In genomic region chr1:207346562-207346912, GRCh38 we compare ENCODE assay signal across 20 cellular contexts. TPM values are rescaled to one million over a fixed set of nuclear protein-coding genes. Genes with fewer than 3 reads are reported as not detected.
DNase-seq lines count a peak whose midpoint lies in the region; ATAC-seq, FAIRE-seq and TF ChIP-seq lines count a peak whose summit lies in the region.
"Had no signal": no experiment of that assay in that cellular context is flagged by ENCODE, and none has a peak within 500 bp of the region (broad histone marks: within the 10 kb centered on the region; RNA-seq: fewer than 3 reads in every experiment).

No MANE protein-coding gene starts in this region.

- peaks cover 25% of the 10 kb centered on the region for H3K9me3 Mint-ChIP-seq in activated CD4-positive, alpha-beta T cell treated with anti-CD3 and anti-CD28 coated beads, Interleukin-2, amount 10 ng/mL, durations not matched to agents 24 days and 14 days
- H3K9me3 Mint-ChIP-seq in stimulated activated naive CD8-positive, alpha-beta T cell treated with anti-CD3 and anti-CD28 coated beads, Interleukin-15, amount 100 ng/mL, for 72 hours, result peaks cover 29 to 36% of the 10 kb centered on the region in 2 donors

- H3K4ac ChIP-seq in H1 (replicated peaks; ENCODE audit: insufficient read length, low read depth, low read length) (no peak overlapping the region), mesendoderm (ENCODE audit: low read depth, low read length) (no peak overlapping the region)

- H3K36me3 ChIP-seq in H1 (ENCODE audit: control insufficient read depth in 2 of 4, insufficient read depth in 4 of 4, low read length in 3 of 4) (peaks cover 0 to 18% (median 2%) of the 10 kb centered on the region in 4 experiments; a peak in 5 of 8 replicates), mesendoderm (ENCODE audit: control insufficient read depth, insufficient read depth, low read length) (no peaks in the 10 kb centered on the region), BE2C (no peaks in the 10 kb centered on the region)
- H3K36me3 ChIP-seq: brain microvascular endothelial cell had no signal

- no peak overlapping the region for H3K9ac ChIP-seq in H1 (replicated peaks in 1 of 4; ENCODE audit: extremely low read depth in 1 of 4, low read depth in 3 of 4, low read length in 3 of 4)
- no peak overlapping the region for H3K9ac ChIP-seq in mesendoderm (ENCODE audit: low read length)

- no peak overlapping the region for H2BK120ac ChIP-seq in H1 (replicated peaks; ENCODE audit: low read depth, low read length)
- no peak overlapping the region for H2BK120ac ChIP-seq in mesendoderm (ENCODE audit: low read depth, low read length)

- H4K8ac ChIP-seq in H1 (ENCODE audit: extremely low read depth, insufficient read depth, low read length), result no peak overlapping the region
- H4K8ac ChIP-seq in mesendoderm (ENCODE audit: low read depth, low read length), result no peak overlapping the region

- no peak overlapping the region for H4K91ac ChIP-seq in H1 (replicated peaks; ENCODE audit: insufficient read length, low read length)

- peaks cover 0 to 3% of the 10 kb centered on the region in 2 experiments; a peak in 2 of 4 replicates for H3K79me2 ChIP-seq in H1 (ENCODE audit: control insufficient read depth in 1 of 2, insufficient read depth in 2 of 2, low read length in 2 of 2)
- no peaks in the 10 kb centered on the region for H3K79me2 ChIP-seq in mesendoderm (ENCODE audit: control insufficient read depth, insufficient read depth, low read length)

- TF ChIP-seq CTCF in H1 (IDR thresholded peaks at IDR 0.05; ENCODE audit: control extremely low read depth in 1 of 3, insufficient read depth in 1 of 3, low read depth in 1 of 3, low read length in 3 of 3) (no peak), BE2C (IDR thresholded peaks at IDR 0.05; ENCODE audit: low read depth, low read length) (no peak)

- H2AFZ ChIP-seq in H1 (ENCODE audit: low read length), result no peak overlapping the region

- H2BK12ac ChIP-seq in H1 (ENCODE audit: low read depth, low read length), result no peak overlapping the region

- POLR2A ChIA-PET in H1 (lab: Charles Lee; ENCODE audit: partially characterized antibody), result no interaction called here

- WGBS in H1 (ENCODE audit: extremely low coverage in 1 of 2, insufficient coverage in 1 of 2, insufficient read length in 1 of 2, insufficient replicate concordance in 2 of 2, low coverage in 1 of 2, low lambda C conversion rate in 2 of 2, missing lambda C conversion rate in 1 of 2), 2 experiments, result 92% methylated on average over 3 of the region's 3 CpGs; no CpG with 5 or more reads in 1 of the 2 experiments
- WGBS in mesendoderm (ENCODE audit: extremely low coverage, insufficient coverage, low lambda C conversion rate), result no CpG with 5 or more reads among the region's 3 CpGs

- H3K4me3 Mint-ChIP-seq in activated CD4-positive, alpha-beta T cell treated with anti-CD3 and anti-CD28 coated beads, Interleukin-2, amount 10 ng/mL, durations not matched to agents 24 days and 14 days, result no peak overlapping the region
- no peak overlapping the region for H3K4me3 Mint-ChIP-seq in stimulated activated naive CD8-positive, alpha-beta T cell treated with anti-CD3 and anti-CD28 coated beads, Interleukin-15, amount 100 ng/mL, for 72 hours
- H3K4me3 Mint-ChIP-seq: activated B cell treated with CpG ODN at 0.5 μM for 24 hours had no signal

- peak; percentile 46 for ATAC-seq in stimulated activated naive CD8-positive, alpha-beta T cell treated with anti-CD3 and anti-CD28 coated beads, Interleukin-15, amount 100 ng/mL, for 72 hours
- no peak for ATAC-seq in HG03280 (IDR thresholded peaks at IDR 0.05; ENCODE audit: unreplicated experiment)

- TF ChIP-seq RAD21 in H1 (IDR thresholded peaks at IDR 0.05 in 1 of 2, conservative IDR thresholded peaks at IDR 0.05 in 1 of 2; ENCODE audit: low read depth in 2 of 2, low read length in 2 of 2), result no peak

- H3K56ac ChIP-seq in H1 (replicated peaks; ENCODE audit: insufficient read length, low read depth, low read length) (no peak overlapping the region), mesendoderm (ENCODE audit: low read length) (no peak overlapping the region)

- H3K27me3 ChIP-seq in H1 (replicated peaks in 1 of 4; ENCODE audit: control insufficient read depth in 3 of 4, extremely low read depth in 1 of 4, insufficient read depth in 3 of 4, low read length in 3 of 4) (no peaks in the 10 kb centered on the region), mesendoderm (ENCODE audit: insufficient read depth, low read length, poor library complexity) (no peaks in the 10 kb centered on the region), BE2C (no peaks in the 10 kb centered on the region)
- H3K27me3 ChIP-seq: brain microvascular endothelial cell, dorsolateral prefrontal cortex had no signal

- peak overlapping the region; percentile 9 for H3K27ac Mint-ChIP-seq in activated CD4-positive, alpha-beta T cell treated with anti-CD3 and anti-CD28 coated beads, Interleukin-2, amount 10 ng/mL, durations not matched to agents 24 days and 14 days
- peak overlapping the region in 1 of 2 donors; percentile 43 for H3K27ac Mint-ChIP-seq in stimulated activated naive CD8-positive, alpha-beta T cell treated with anti-CD3 and anti-CD28 coated beads, Interleukin-15, amount 100 ng/mL, for 72 hours
- H3K27ac Mint-ChIP-seq: activated B cell treated with CpG ODN at 0.5 μM for 24 hours had no signal

- H3K36me3 Mint-ChIP-seq in activated CD4-positive, alpha-beta T cell treated with anti-CD3 and anti-CD28 coated beads, Interleukin-2, amount 10 ng/mL, durations not matched to agents 24 days and 14 days (ENCODE audit: low read depth), result peaks cover 92% of the 10 kb centered on the region

- no peaks in the 10 kb centered on the region for H3K23me2 ChIP-seq in H1 (ENCODE audit: low read depth, low read length)

- intact Hi-C loops in activated CD4-positive, alpha-beta T cell treated with anti-CD3 and anti-CD28 coated beads, Interleukin-2, amount 10 ng/mL, durations not matched to agents 24 days and 14 days (cut with micrococcal nuclease), result no loop called here

- no peak overlapping the region for H3K14ac ChIP-seq in H1 (ENCODE audit: insufficient read length)

- no peak for FAIRE-seq in H1 (lab: Jason Lieb, UNC)
- FAIRE-seq: A204.1, GM12891, kidney had no signal

- H2BK15ac ChIP-seq in H1 (ENCODE audit: low read length) (no peak overlapping the region), mesendoderm (replicated peaks; ENCODE audit: low read depth) (no peak overlapping the region)

- H3K9me3 ChIP-seq in H1 (ENCODE audit: insufficient read depth in 2 of 2, low read depth in 1 of 2, low read length in 1 of 2) (no peaks in the 10 kb centered on the region), BE2C (no peaks in the 10 kb centered on the region)

- H2BK20ac ChIP-seq in H1 (ENCODE audit: low read length), result no peak overlapping the region

- no peak for DNase-seq in activated CD4-positive, alpha-beta T cell treated with anti-CD3 and anti-CD28 coated beads, Interleukin-2, amount 10 ng/mL, durations not matched to agents 24 days and 14 days
- no peak for DNase-seq in activated CD4-positive, alpha-beta T cell treated with anti-CD3 and anti-CD28 coated beads for 1 hour
- DNase-seq in H1 (ENCODE audit: low read depth in 1 of 2, low spot score in 2 of 2) (no peak), mesendoderm (peak; percentile 48), BE2C (no peak), NCI-H2196 (lab: John Stamatoyannopoulos, UW; ENCODE audit: unreplicated experiment) (no peak)
- DNase-seq in stimulated activated naive CD8-positive, alpha-beta T cell treated with anti-CD3 and anti-CD28 coated beads, Interleukin-15, amount 100 ng/mL, for 72 hours, result no peak
- DNase-seq: activated B cell treated with CpG ODN at 0.5 μM for 24 hours; activated CD8-positive, alpha-beta memory T cell treated with anti-CD3 and anti-CD28 coated beads, Interleukin-2, amount 50 U/mL, for 4 hours; brain microvascular endothelial cell; dorsolateral prefrontal cortex; GOT3; NCI-H1048; NCI-H748 treated with DMSO at 0.1 percent for 48 hours; stimulated activated naive CD4-positive, alpha-beta T cell treated with Interleukin-2 at 50 U/mL for 16 hours had no signal

- H2BK5ac ChIP-seq in H1 (ENCODE audit: low read depth, low read length) (no peak overlapping the region), mesendoderm (ENCODE audit: low read length) (no peak overlapping the region)

- H2AK5ac ChIP-seq in H1 (ENCODE audit: low read depth, low read length), result no peak overlapping the region
- no peak overlapping the region for H2AK5ac ChIP-seq in mesendoderm (ENCODE audit: low read length)

- CTCF ChIA-PET in H1 (lab: Charles Lee; ENCODE audit: partially characterized antibody), result interaction anchor here (1.6 kb wide), 1 partner anchor 11 kb away, joined by 5 read pairs; no protein-coding TSS in a partner anchor

- no peaks in the 10 kb centered on the region; a peak in 1 of 7 replicates for H3K4me1 ChIP-seq in H1 (replicated peaks in 1 of 4; ENCODE audit: control insufficient read depth in 3 of 4, insufficient read depth in 4 of 4, low read length in 3 of 4)
- no peaks in the 10 kb centered on the region for H3K4me1 ChIP-seq in mesendoderm (ENCODE audit: control insufficient read depth, low read depth, low read length)
- H3K4me1 ChIP-seq in BE2C, result no peaks in the 10 kb centered on the region

- H3K4me1 Mint-ChIP-seq in activated CD4-positive, alpha-beta T cell treated with anti-CD3 and anti-CD28 coated beads, Interleukin-2, amount 10 ng/mL, durations not matched to agents 24 days and 14 days, result peaks cover 72% of the 10 kb centered on the region
- peaks cover 86% of the 10 kb centered on the region for H3K4me1 Mint-ChIP-seq in stimulated activated naive CD8-positive, alpha-beta T cell treated with anti-CD3 and anti-CD28 coated beads, Interleukin-15, amount 100 ng/mL, for 72 hours

- no peak for TF ChIP-seq EP300 in H1 (IDR thresholded peaks at IDR 0.05; ENCODE audit: borderline replicate concordance in 1 of 2, low read depth in 2 of 2, low read length in 2 of 2)

- H3K4me2 ChIP-seq in H1 (ENCODE audit: insufficient read depth in 1 of 2, low read depth in 2 of 2, low read length in 2 of 2) (no peak overlapping the region), mesendoderm (ENCODE audit: low read length) (no peak overlapping the region)

- H3K18ac ChIP-seq in H1 (ENCODE audit: extremely low read depth, low read length) (no peak overlapping the region), mesendoderm (ENCODE audit: low read length) (no peak overlapping the region)

- H3K4me3 ChIP-seq in H1 (ENCODE audit: extremely low read depth in 1 of 4, insufficient read depth in 2 of 4, low read depth in 3 of 4, low read length in 4 of 4), result no peak overlapping the region
- no peak overlapping the region for H3K4me3 ChIP-seq in mesendoderm (ENCODE audit: low read length)
- no peak overlapping the region for H3K4me3 ChIP-seq in BE2C (ENCODE audit: low read depth, low read length)
- H3K4me3 ChIP-seq: dorsolateral prefrontal cortex had no signal

- 0 out of 2 replicates have a peak overlapping the region, but pooled peaks have one; percentile 37 for H3K27ac ChIP-seq in H1 (ENCODE audit: low read depth, low read length)
- H3K27ac ChIP-seq in mesendoderm (ENCODE audit: low read depth, low read length), result no peak overlapping the region
- H3K27ac ChIP-seq: brain microvascular endothelial cell had no signal

- H3K27me3 Mint-ChIP-seq in activated CD4-positive, alpha-beta T cell treated with anti-CD3 and anti-CD28 coated beads, Interleukin-2, amount 10 ng/mL, durations not matched to agents 24 days and 14 days, result no peaks in the 10 kb centered on the region
- no peaks in the 10 kb centered on the region for H3K27me3 Mint-ChIP-seq in stimulated activated naive CD8-positive, alpha-beta T cell treated with anti-CD3 and anti-CD28 coated beads, Interleukin-15, amount 100 ng/mL, for 72 hours
- H3K27me3 Mint-ChIP-seq: activated B cell treated with CpG ODN at 0.5 μM for 24 hours, IgD-negative memory B cell had no signal

- H3K79me1 ChIP-seq in H1 (ENCODE audit: low read depth, low read length), result peaks cover 3% of the 10 kb centered on the region; the same call in 1 of the 2 replicates
- peaks cover 3% of the 10 kb centered on the region for H3K79me1 ChIP-seq in mesendoderm (ENCODE audit: low read length)

- TF ChIP-seq POLR2A in H1 (IDR thresholded peaks at IDR 0.05; ENCODE audit: control extremely low read depth in 1 of 2, low read depth in 2 of 2, low read length in 2 of 2), result no peak

- peaks cover 0 to 2% of the 10 kb centered on the region in 2 experiments for H4K20me1 ChIP-seq in H1 (replicated peaks in 1 of 2; ENCODE audit: control insufficient read depth in 1 of 2, insufficient read depth in 2 of 2, low read length in 2 of 2)

- H3K23ac ChIP-seq in H1 (ENCODE audit: insufficient read length) (no peak overlapping the region), mesendoderm (ENCODE audit: low read length) (no peak overlapping the region)

- H4K5ac ChIP-seq in H1 (ENCODE audit: insufficient read length, low read depth, low read length), result no peak overlapping the region
- no peak overlapping the region for H4K5ac ChIP-seq in mesendoderm (ENCODE audit: low read length)

RNA-seq across cellular contexts. Expression of gene CD55, which starts 25.1 kb away (rescaled TPM):
- total RNA-seq in activated CD4-positive, alpha-beta T cell treated with anti-CD3 and anti-CD28 coated beads, Interleukin-2, amount 10 ng/mL, durations not matched to agents 24 days and 14 days, result 133 and 142 TPM in 2 replicates
- 22.8 and 26.8 TPM in 2 replicates for total RNA-seq in H1 (2021; fragmentation: NEBNext Ultra II Directional; extraction: Animal tissue kit (Norgen Biotek cat#: 25700))
- 15.4 and 20.1 TPM in 2 replicates for polyA plus RNA-seq in H1 (2011; rRNA removed)
- 27.0 TPM for polyA plus RNA-seq in H1 (2011; cell fraction: cytosol; rRNA removed)
- 18.9 TPM for polyA plus RNA-seq in H1 (2011; cell fraction: nucleus; rRNA removed)
- polyA plus RNA-seq in H1 (2012, experiment 1 of 2), result 19.9 to 25.9 TPM (median 21.2 TPM) in 4 replicates
- polyA plus RNA-seq in H1 (2012, experiment 2 of 2), result 3.2 TPM
- polyA plus RNA-seq in H1 (2013, experiment 1 of 2), result 30.2 TPM
- polyA plus RNA-seq in H1 (2013, experiment 2 of 2), result 34.2 TPM
- polyA minus RNA-seq in H1 (2011; rRNA and poly(A)+ RNA removed), result 16.9 and 20.2 TPM in 2 replicates
- 19.7 TPM for polyA minus RNA-seq in H1 (2011; cell fraction: cytosol; rRNA and poly(A)+ RNA removed)
- polyA minus RNA-seq in H1 (2011; cell fraction: nucleus; rRNA and poly(A)+ RNA removed), result 41.8 TPM
- polyA plus RNA-seq in mesendoderm (2013, experiment 1 of 2), result 31.6 TPM
- polyA plus RNA-seq in mesendoderm (2013, experiment 2 of 2), result 32.3 TPM
- 12.9 TPM for polyA plus RNA-seq in BE2C (2012; ENCODE audit: insufficient read depth, insufficient read length, low read depth)
